Comparison of ENCODE assay signal across 1 cellular context in genomic region chr7:98203261-98203963, GRCh38.
TF ChIP-seq lines count a peak whose summit lies in the region.

No MANE protein-coding gene starts in this region.

TF ChIP-seq in GM12878, 131 proteins besides CTCF, POLR2A, EP300 and RAD21 (continued from another document and continues in another):
- TF ChIP-seq E4F1 (IDR thresholded peaks at IDR 0.05; ENCODE audit: borderline replicate concordance, partially characterized antibody): no peak
- TF ChIP-seq MEF2B (IDR thresholded peaks at IDR 0.05; ENCODE audit: partially characterized antibody, poor library complexity, severe bottlenecking): no peak
- TF ChIP-seq CEBPZ (IDR thresholded peaks at IDR 0.05; ENCODE audit: low read depth, low read length): no peak
- no peak for TF ChIP-seq IKZF1 (conservative IDR thresholded peaks at IDR 0.05)
- peak; percentile 19 for TF ChIP-seq BCL3 (IDR thresholded peaks at IDR 0.05; ENCODE audit: borderline replicate concordance, insufficient read depth, low read depth, low read length, poor library complexity, severe bottlenecking)
- TF ChIP-seq BCLAF1 (IDR thresholded peaks at IDR 0.05): no peak
- TF ChIP-seq EED (IDR thresholded peaks at IDR 0.05; ENCODE audit: low read depth): peak; percentile 25; the same call in 1 of the 2 replicates
- no peak for TF ChIP-seq TCF3 (IDR thresholded peaks at IDR 0.05; ENCODE audit: borderline replicate concordance, insufficient read depth, low read depth, low read length)
- peak; percentile 64 for TF ChIP-seq JUNB (IDR thresholded peaks at IDR 0.05)
- no peak for TF ChIP-seq SMC3 (IDR thresholded peaks at IDR 0.05; ENCODE audit: borderline replicate concordance, low read length)
- no peak for TF ChIP-seq MTA3 (IDR thresholded peaks at IDR 0.05; ENCODE audit: borderline replicate concordance, low read length)
- no peak for TF ChIP-seq TAF1 (IDR thresholded peaks at IDR 0.05; ENCODE audit: borderline replicate concordance, low read depth, low read length)
- TF ChIP-seq HDGF (IDR thresholded peaks at IDR 0.05): 0 out of 2 replicates have a peak, but pooled peaks have one; percentile 26
- TF ChIP-seq PAX5 (IDR thresholded peaks at IDR 0.05; ENCODE audit: borderline replicate concordance, low read depth, low read length): 0 out of 2 replicates have a peak, but pooled peaks have one; percentile 75
- no peak for TF ChIP-seq WRNIP1 (IDR thresholded peaks at IDR 0.05; ENCODE audit: borderline replicate concordance, low read depth, low read length)
- TF ChIP-seq SIX5 (IDR thresholded peaks at IDR 0.05; ENCODE audit: low read depth, low read length, severe bottlenecking): no peak
- no peak for TF ChIP-seq NRF1 (conservative IDR thresholded peaks at IDR 0.05; ENCODE audit: low read depth, low read length)
- TF ChIP-seq SUPT20H (IDR thresholded peaks at IDR 0.05; ENCODE audit: borderline replicate concordance, control insufficient read depth, low read depth, low read length): no peak
- 0 out of 2 replicates have a peak, but pooled peaks have one; percentile 31 for TF ChIP-seq TCF12 (IDR thresholded peaks at IDR 0.05; ENCODE audit: low read depth, low read length)
- TF ChIP-seq ASH2L (IDR thresholded peaks at IDR 0.05; ENCODE audit: borderline replicate concordance, low read depth): no peak
- 0 out of 2 replicates have a peak, but pooled peaks have one; percentile 36 for TF ChIP-seq FOXM1 (IDR thresholded peaks at IDR 0.05; ENCODE audit: low read depth, low read length)
- peak; percentile 56; the same call in 1 of the 2 replicates for TF ChIP-seq NFIC (IDR thresholded peaks at IDR 0.05; ENCODE audit: low read depth, low read length)
- TF ChIP-seq CREM (IDR thresholded peaks at IDR 0.05; ENCODE audit: low read depth): peak; percentile 55; the same call in 1 of the 2 replicates
- TF ChIP-seq POU2F2 (IDR thresholded peaks at IDR 0.05; ENCODE audit: borderline replicate concordance, low read depth, low read length): no peak; the same call in 2 of the 3 replicates
- TF ChIP-seq SP1 (IDR thresholded peaks at IDR 0.05; ENCODE audit: low read depth, low read length): peak; percentile 11
- no peak for TF ChIP-seq CUX1 (IDR thresholded peaks at IDR 0.05; ENCODE audit: insufficient replicate concordance, low read depth, low read length)
- TF ChIP-seq YBX1 (IDR thresholded peaks at IDR 0.05): no peak
- TF ChIP-seq BHLHE40 (IDR thresholded peaks at IDR 0.05; ENCODE audit: borderline replicate concordance in 1 of 2, low read depth in 2 of 2, low read length in 1 of 2): peak; percentile 48 to 76; a peak in 2 of 4 replicates
- no peak for TF ChIP-seq PRDM15 (CRISPR knock-in tag; IDR thresholded peaks at IDR 0.05)
- TF ChIP-seq GATAD2B (conservative IDR thresholded peaks at IDR 0.05; ENCODE audit: low read depth): no peak; the same call in 1 of the 2 replicates
- no peak for TF ChIP-seq BRCA1 (IDR thresholded peaks at IDR 0.05; ENCODE audit: low read depth, low read length)
- no peak; a peak in 1 of 4 replicates for TF ChIP-seq IKZF2 (IDR thresholded peaks at IDR 0.05)
- no peak for TF ChIP-seq SKIL (IDR thresholded peaks at IDR 0.05; ENCODE audit: low read depth, poor library complexity, severe bottlenecking)
